In the genomic region with DNA sequence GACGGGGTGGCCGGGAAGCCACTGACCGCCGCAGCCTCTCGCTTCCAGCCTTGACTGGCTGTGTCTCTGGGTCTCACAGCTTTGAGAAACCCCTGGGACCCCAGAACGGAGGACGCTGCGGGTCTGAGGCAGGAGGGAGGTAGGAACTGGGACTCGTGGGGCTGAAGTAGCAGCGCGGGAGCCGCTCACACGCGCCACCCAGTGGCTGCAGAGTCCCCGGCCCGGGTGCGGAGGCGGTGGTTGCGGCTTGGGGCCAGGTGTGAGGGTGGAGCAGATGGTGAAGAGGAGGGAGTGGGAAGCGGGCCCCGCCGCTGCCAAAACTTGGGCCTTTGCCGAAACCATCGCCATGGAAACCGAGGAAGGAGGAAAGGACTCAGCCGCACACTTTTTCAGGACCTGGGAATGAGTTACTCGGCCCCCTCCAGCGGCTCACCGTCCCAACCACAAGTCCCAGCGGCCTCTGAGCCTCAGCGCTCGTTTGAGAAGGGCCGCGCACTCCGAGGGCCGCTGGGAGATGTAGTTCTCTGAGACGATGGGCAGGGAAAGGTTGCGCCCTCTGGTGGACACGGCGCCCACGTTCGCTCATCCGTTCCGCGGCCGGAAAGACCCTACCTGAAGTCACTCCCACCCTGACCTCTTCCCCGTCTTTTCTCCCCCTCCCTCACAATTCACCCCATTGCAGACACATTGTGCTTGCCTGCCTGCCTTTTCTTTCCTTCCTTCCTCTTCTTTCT, we compare ENCODE assay signal across 1 cellular context.
TF ChIP-seq lines count a peak whose summit lies in the region.

No MANE protein-coding gene starts in this region.

TF ChIP-seq in HepG2, 621 proteins besides CTCF, POLR2A, EP300 and RAD21 (continued from another document and continues in another):
- TF ChIP-seq, protein P1, sequence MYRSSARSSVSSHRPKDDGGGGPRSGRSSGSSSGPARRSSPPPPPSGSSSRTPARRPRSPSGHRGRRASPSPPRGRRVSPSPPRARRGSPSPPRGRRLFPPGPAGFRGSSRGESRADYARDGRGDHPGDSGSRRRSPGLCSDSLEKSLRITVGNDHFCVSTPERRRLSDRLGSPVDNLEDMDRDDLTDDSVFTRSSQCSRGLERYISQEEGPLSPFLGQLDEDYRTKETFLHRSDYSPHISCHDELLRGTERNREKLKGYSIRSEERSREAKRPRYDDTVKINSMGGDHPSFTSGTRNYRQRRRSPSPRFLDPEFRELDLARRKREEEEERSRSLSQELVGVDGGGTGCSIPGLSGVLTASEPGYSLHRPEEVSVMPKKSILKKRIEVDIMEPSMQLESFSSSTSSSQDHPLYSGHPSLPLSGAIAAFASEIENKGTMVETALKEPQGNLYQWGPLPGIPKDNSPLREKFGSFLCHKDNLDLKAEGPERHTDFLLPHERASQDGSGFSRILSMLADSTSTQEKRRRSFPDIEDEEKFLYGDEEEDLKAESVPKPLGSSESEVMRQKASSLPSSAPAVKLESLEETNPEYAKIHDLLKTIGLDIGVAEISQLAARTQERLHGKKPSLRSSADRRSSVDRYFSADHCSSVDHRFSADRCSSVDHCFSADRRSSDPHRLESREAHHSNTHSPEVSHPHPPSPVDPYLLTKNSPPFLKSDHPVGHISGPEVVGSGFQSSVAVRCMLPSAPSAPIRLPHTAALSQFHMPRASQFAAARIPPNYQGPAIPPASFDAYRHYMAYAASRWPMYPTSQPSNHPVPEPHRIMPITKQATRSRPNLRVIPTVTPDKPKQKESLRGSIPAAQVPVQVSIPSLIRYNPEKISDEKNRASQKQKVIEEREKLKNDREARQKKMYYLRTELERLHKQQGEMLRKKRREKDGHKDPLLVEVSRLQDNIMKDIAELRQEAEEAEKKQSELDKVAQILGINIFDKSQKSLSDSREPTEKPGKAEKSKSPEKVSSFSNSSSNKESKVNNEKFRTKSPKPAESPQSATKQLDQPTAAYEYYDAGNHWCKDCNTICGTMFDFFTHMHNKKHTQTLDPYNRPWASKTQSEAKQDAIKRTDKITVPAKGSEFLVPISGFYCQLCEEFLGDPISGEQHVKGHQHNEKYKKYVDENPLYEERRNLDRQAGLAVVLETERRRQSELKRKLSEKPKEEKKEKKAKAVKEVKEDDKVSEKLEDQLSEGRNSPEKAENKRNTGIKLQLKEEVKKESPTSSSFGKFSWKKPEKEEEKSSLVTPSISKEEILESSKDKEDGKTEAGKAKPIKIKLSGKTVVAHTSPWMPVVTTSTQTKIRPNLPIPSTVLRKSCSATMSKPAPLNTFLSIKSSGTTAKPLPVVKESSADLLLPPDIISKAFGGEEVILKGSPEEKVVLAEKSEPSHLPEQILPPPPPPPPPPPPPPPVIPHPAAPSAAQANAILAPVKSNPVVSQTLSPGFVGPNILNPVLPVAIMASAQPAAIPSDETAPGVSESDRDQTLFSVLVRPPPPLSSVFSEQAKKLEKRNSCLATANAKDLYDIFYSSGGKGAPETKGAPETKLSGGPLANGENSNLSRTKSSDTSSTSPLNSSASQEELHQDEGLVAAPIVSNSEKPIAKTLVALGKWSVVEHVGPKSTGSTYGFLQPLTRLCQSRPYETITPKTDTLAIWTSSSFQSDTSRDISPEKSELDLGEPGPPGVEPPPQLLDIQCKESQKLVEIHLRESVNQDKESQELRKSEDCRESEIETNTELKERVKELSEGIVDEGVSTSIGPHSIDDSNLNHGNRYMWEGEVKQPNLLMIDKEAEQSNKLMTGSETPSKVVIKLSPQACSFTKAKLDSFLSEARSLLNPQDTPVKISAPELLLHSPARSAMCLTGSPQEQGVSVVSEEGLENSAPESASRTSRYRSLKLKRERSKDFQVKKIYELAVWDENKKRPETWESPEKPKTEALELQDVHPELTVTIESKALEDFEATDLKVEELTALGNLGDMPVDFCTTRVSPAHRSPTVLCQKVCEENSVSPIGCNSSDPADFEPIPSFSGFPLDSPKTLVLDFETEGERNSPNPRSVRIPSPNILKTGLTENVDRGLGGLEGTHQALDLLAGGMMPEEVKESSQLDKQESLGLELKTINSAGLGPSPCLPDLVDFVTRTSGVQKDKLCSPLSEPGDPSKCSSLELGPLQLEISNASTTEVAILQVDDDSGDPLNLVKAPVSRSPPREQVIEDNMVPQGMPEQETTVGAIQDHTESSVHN (CRISPR knock-in tag; IDR thresholded peaks at IDR 0.05): peak; percentile 89
- TF ChIP-seq, protein P2, sequence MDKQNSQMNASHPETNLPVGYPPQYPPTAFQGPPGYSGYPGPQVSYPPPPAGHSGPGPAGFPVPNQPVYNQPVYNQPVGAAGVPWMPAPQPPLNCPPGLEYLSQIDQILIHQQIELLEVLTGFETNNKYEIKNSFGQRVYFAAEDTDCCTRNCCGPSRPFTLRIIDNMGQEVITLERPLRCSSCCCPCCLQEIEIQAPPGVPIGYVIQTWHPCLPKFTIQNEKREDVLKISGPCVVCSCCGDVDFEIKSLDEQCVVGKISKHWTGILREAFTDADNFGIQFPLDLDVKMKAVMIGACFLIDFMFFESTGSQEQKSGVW (CRISPR knock-in tag; IDR thresholded peaks at IDR 0.05; ENCODE audit: borderline replicate concordance): no peak
- TF ChIP-seq NFE2 (CRISPR knock-in tag; IDR thresholded peaks at IDR 0.05) (no peak), ZMAT3 (CRISPR knock-in tag; conservative IDR thresholded peaks at IDR 0.05) (no peak), TAF1 (CRISPR knock-in tag; IDR thresholded peaks at IDR 0.05) (peak; percentile 47; the same call in 1 of the 2 replicates), HIC2 (CRISPR knock-in tag; IDR thresholded peaks at IDR 0.05; ENCODE audit: low read depth) (no peak), IRF9 (CRISPR knock-in tag; IDR thresholded peaks at IDR 0.05; ENCODE audit: borderline replicate concordance) (peak; percentile 37; the same call in 1 of the 2 replicates), SIN3B (IDR thresholded peaks at IDR 0.05; ENCODE audit: low read length) (no peak), TBP (CRISPR knock-in tag; IDR thresholded peaks at IDR 0.05) (peak; percentile 99), HCFC1 (IDR thresholded peaks at IDR 0.05; ENCODE audit: low read depth, low read length) (peak; percentile 98), SMC3 (IDR thresholded peaks at IDR 0.05; ENCODE audit: low read length) (peak; percentile 6; the same call in 1 of the 2 replicates), ZNF546 (CRISPR knock-in tag; conservative IDR thresholded peaks at IDR 0.05) (no peak), KLF13 (CRISPR knock-in tag; IDR thresholded peaks at IDR 0.05) (no peak), KDM2A (CRISPR knock-in tag; IDR thresholded peaks at IDR 0.05; ENCODE audit: borderline replicate concordance, low read depth) (peak; percentile 82; the same call in 1 of the 2 replicates), ZBTB49 (CRISPR knock-in tag; IDR thresholded peaks at IDR 0.05; ENCODE audit: borderline replicate concordance) (no peak), NRL (CRISPR knock-in tag; IDR thresholded peaks at IDR 0.05; ENCODE audit: borderline replicate concordance) (no peak), SMARCC2 (IDR thresholded peaks at IDR 0.05) (no peak), KLF9 (CRISPR knock-in tag; IDR thresholded peaks at IDR 0.05; ENCODE audit: low read depth) (no peak; the same call in 1 of the 2 replicates), HOMEZ (CRISPR knock-in tag; IDR thresholded peaks at IDR 0.05; ENCODE audit: low read depth) (no peak), NBN (conservative IDR thresholded peaks at IDR 0.05) (no peak), FOSL2 (CRISPR knock-in tag; IDR thresholded peaks at IDR 0.05) (no peak), ZNF431 (CRISPR knock-in tag; IDR thresholded peaks at IDR 0.05; ENCODE audit: borderline replicate concordance, low read depth) (no peak), PHF8 (CRISPR knock-in tag; IDR thresholded peaks at IDR 0.05) (peak; percentile 55), ZNF629 (CRISPR knock-in tag; conservative IDR thresholded peaks at IDR 0.05) (no peak), TARDBP (CRISPR knock-in tag; IDR thresholded peaks at IDR 0.05) (no peak), ZNF160 (CRISPR knock-in tag; IDR thresholded peaks at IDR 0.05) (no peak)
- TF ChIP-seq, protein P3, sequence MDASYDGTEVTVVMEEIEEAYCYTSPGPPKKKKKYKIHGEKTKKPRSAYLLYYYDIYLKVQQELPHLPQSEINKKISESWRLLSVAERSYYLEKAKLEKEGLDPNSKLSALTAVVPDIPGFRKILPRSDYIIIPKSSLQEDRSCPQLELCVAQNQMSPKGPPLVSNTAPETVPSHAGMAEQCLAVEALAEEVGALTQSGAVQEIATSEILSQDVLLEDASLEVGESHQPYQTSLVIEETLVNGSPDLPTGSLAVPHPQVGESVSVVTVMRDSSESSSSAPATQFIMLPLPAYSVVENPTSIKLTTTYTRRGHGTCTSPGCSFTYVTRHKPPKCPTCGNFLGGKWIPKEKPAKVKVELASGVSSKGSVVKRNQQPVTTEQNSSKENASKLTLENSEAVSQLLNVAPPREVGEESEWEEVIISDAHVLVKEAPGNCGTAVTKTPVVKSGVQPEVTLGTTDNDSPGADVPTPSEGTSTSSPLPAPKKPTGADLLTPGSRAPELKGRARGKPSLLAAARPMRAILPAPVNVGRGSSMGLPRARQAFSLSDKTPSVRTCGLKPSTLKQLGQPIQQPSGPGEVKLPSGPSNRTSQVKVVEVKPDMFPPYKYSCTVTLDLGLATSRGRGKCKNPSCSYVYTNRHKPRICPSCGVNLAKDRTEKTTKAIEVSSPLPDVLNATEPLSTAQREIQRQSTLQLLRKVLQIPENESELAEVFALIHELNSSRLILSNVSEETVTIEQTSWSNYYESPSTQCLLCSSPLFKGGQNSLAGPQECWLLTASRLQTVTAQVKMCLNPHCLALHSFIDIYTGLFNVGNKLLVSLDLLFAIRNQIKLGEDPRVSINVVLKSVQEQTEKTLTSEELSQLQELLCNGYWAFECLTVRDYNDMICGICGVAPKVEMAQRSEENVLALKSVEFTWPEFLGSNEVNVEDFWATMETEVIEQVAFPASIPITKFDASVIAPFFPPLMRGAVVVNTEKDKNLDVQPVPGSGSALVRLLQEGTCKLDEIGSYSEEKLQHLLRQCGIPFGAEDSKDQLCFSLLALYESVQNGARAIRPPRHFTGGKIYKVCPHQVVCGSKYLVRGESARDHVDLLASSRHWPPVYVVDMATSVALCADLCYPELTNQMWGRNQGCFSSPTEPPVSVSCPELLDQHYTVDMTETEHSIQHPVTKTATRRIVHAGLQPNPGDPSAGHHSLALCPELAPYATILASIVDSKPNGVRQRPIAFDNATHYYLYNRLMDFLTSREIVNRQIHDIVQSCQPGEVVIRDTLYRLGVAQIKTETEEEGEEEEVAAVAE (CRISPR knock-in tag; IDR thresholded peaks at IDR 0.05; ENCODE audit: borderline replicate concordance): no peak
- TF ChIP-seq, protein P4, sequence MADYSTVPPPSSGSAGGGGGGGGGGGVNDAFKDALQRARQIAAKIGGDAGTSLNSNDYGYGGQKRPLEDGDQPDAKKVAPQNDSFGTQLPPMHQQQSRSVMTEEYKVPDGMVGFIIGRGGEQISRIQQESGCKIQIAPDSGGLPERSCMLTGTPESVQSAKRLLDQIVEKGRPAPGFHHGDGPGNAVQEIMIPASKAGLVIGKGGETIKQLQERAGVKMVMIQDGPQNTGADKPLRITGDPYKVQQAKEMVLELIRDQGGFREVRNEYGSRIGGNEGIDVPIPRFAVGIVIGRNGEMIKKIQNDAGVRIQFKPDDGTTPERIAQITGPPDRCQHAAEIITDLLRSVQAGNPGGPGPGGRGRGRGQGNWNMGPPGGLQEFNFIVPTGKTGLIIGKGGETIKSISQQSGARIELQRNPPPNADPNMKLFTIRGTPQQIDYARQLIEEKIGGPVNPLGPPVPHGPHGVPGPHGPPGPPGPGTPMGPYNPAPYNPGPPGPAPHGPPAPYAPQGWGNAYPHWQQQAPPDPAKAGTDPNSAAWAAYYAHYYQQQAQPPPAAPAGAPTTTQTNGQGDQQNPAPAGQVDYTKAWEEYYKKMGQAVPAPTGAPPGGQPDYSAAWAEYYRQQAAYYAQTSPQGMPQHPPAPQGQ (CRISPR knock-in tag; IDR thresholded peaks at IDR 0.05; ENCODE audit: borderline replicate concordance): no peak
- TF ChIP-seq, protein P5, sequence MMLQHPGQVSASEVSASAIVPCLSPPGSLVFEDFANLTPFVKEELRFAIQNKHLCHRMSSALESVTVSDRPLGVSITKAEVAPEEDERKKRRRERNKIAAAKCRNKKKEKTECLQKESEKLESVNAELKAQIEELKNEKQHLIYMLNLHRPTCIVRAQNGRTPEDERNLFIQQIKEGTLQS (CRISPR knock-in tag; IDR thresholded peaks at IDR 0.05): no peak
